ENCODE assay signal across 1 cellular context in the genomic region with DNA sequence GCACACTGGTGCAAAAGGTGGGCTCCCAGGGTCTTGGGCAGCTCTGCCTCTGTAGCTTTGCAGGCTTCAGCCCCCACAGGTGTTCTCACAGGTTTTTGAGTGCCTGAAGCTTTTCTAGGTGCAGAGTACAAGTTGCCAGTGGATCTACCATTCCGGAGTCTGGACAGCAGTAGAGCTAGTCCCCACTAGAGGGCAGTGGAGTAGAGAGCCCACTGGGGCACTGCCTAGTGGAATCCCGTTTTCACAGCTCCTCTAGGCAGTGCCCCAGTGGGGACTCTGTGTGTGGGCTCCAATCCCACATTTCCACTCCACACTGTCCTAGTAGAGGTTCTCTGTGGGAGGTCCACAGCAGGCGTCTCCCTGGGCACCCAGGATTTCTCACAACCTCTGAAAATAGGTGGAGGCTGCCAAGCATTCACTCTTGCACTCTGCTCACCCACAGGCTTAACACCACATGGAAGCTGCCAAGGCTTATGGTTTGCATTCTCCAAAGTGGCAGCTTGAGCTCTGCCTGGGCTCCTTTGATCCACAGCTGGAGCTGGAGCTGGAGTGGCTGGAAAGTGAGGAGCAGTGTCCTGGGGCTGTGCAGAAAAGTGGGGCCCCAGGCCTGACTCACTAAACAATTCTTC.
TF ChIP-seq lines count a peak whose summit lies in the region.

No MANE protein-coding gene starts in this region.

TF ChIP-seq in WTC11, 78 proteins besides CTCF, POLR2A, EP300 and RAD21 (continued from another document):
- TF ChIP-seq, protein P1, sequence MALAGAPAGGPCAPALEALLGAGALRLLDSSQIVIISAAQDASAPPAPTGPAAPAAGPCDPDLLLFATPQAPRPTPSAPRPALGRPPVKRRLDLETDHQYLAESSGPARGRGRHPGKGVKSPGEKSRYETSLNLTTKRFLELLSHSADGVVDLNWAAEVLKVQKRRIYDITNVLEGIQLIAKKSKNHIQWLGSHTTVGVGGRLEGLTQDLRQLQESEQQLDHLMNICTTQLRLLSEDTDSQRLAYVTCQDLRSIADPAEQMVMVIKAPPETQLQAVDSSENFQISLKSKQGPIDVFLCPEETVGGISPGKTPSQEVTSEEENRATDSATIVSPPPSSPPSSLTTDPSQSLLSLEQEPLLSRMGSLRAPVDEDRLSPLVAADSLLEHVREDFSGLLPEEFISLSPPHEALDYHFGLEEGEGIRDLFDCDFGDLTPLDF (CRISPR knock-in tag; IDR thresholded peaks at IDR 0.05): no peak
- TF ChIP-seq IRF2 (CRISPR knock-in tag; IDR thresholded peaks at IDR 0.05; ENCODE audit: borderline replicate concordance, low read depth): no peak
- no peak for TF ChIP-seq SMAD3 (CRISPR knock-in tag; IDR thresholded peaks at IDR 0.05; ENCODE audit: borderline replicate concordance)
- no peak for TF ChIP-seq ZBTB21 (CRISPR knock-in tag; IDR thresholded peaks at IDR 0.05; ENCODE audit: borderline replicate concordance)
